Comparison of ENCODE assay signal across 11 cellular contexts in the genomic region with DNA sequence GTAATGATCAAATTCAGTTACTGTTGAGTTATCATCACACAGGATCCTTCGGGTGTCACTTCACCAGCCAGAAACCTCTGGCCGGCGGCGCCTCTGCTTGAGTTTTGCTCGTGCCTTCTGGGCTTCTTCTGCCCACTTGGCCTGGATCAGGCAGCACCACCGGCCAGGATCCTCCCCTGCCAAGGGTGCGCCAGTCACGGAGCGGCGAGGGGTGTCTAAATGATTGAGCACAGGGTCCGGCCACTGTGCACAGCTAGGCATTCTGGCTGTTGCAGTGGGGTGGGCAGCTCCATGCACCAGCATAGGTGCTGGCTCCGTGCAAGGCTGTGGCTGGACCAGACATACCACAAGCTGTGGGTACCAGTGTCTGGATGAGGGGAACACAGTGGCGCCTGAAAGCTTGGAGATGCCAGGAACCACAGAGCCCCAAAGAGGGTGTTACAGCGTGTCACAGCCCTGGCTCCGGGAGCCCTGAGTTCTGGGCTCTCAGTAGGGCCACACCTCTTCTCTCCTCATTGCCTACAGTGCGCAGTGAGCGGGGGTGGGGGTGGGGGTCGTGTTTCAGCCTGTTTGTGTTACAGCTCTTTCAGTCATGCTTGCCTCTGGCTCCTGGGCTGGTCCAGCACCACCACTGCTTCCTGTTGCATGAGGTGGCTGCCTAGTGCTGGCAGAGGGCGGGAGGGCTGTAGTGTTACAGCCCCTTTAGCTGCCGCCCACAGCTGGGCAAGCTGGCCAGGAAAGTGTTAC.
DNase-seq lines count a peak whose midpoint lies in the region; ATAC-seq and TF ChIP-seq lines count a peak whose summit lies in the region.
"Had no signal": no experiment of that assay in that cellular context is flagged by ENCODE, and none has a peak within 500 bp of the region (broad histone marks: within the 10 kb centered on the region; RNA-seq: fewer than 3 reads in every experiment).

No MANE protein-coding gene starts in this region.

- H3K27ac ChIP-seq in lower lobe of right lung: no peak overlapping the region
- H3K27ac ChIP-seq: PC-9 had no signal

- TF ChIP-seq CTCF in lower lobe of right lung (IDR thresholded peaks at IDR 0.05): no peak

- DNase-seq in stimulated activated naive CD8-positive, alpha-beta T cell treated with anti-CD3 and anti-CD28 coated beads, Interleukin-15, amount 100 ng/mL, for 72 hours: no peak
- DNase-seq in stimulated activated naive CD8-positive, alpha-beta T cell treated with anti-CD3 and anti-CD28 coated beads, Interleukin-15, Interleukin-2, amounts not matched to agents 100 U/mL and 50 U/mL, for 24 hours: no peak
- DNase-seq in ecto neural progenitor cell (ENCODE audit: low spot score) (peak; percentile 56), lower lobe of right lung (no peak), NCI-H2227 (lab: John Stamatoyannopoulos, UW; ENCODE audit: unreplicated experiment) (no peak), NCI-H526 (lab: John Stamatoyannopoulos, UW) (no peak), HuH-7 (ENCODE audit: low spot score) (no peak)
- DNase-seq in activated naive CD4-positive, alpha-beta T cell treated with anti-CD3 and anti-CD28 coated beads, Interleukin-2, amount 50 U/mL, for 16 hours: no peak
- DNase-seq: NCI-H2107, occipital lobe, PC-9 had no signal

- H3K9me3 Mint-ChIP-seq in stimulated activated naive CD8-positive, alpha-beta T cell treated with anti-CD3 and anti-CD28 coated beads, Interleukin-15, amount 100 ng/mL, for 72 hours: peaks cover 5 to 17% of the 10 kb centered on the region in 2 donors

- no peaks in the 10 kb centered on the region for H3K27me3 ChIP-seq in lower lobe of right lung (ENCODE audit: low read depth)

- H3K27ac Mint-ChIP-seq in stimulated activated naive CD8-positive, alpha-beta T cell treated with anti-CD3 and anti-CD28 coated beads, Interleukin-15, amount 100 ng/mL, for 72 hours: no peak overlapping the region

- no peaks in the 10 kb centered on the region for H3K27me3 Mint-ChIP-seq in stimulated activated naive CD8-positive, alpha-beta T cell treated with anti-CD3 and anti-CD28 coated beads, Interleukin-15, amount 100 ng/mL, for 72 hours

- peaks cover 36% of the 10 kb centered on the region for H3K4me1 ChIP-seq in lower lobe of right lung

- H3K4me1 Mint-ChIP-seq in stimulated activated naive CD8-positive, alpha-beta T cell treated with anti-CD3 and anti-CD28 coated beads, Interleukin-15, amount 100 ng/mL, for 72 hours: peaks cover 8% of the 10 kb centered on the region

- H3K4me3 ChIP-seq in lower lobe of right lung: no peak overlapping the region
- H3K4me3 ChIP-seq: PC-9 had no signal

- no peaks in the 10 kb centered on the region for H3K36me3 ChIP-seq in lower lobe of right lung

- intact Hi-C loops in lower lobe of right lung (cut with DNase I): no loop called here

- peak; percentile 36 for ATAC-seq in stimulated activated naive CD8-positive, alpha-beta T cell treated with anti-CD3 and anti-CD28 coated beads, Interleukin-15, amount 100 ng/mL, for 72 hours
- ATAC-seq in stimulated activated naive CD8-positive, alpha-beta T cell treated with anti-CD3 and anti-CD28 coated beads, Interleukin-15, Interleukin-2, amounts not matched to agents 100 U/mL and 50 U/mL, for 24 hours: no peak
- ATAC-seq in lower lobe of right lung: peak; percentile 7 to 24

- H3K9me3 ChIP-seq in lower lobe of right lung: no peaks in the 10 kb centered on the region

- no peak overlapping the region for H3K4me3 Mint-ChIP-seq in stimulated activated naive CD8-positive, alpha-beta T cell treated with anti-CD3 and anti-CD28 coated beads, Interleukin-15, amount 100 ng/mL, for 72 hours
